Comparison of ENCODE assay signal across 8 cellular contexts in genomic region chr17:79779088-79779529, GRCh38. TPM values are rescaled to one million over a fixed set of nuclear protein-coding genes. Genes with fewer than 3 reads are reported as not detected.
A peak's percentile ranks its signal among the peaks of the same experiment; 100 is the strongest.
DNase-seq lines count a peak whose midpoint lies in the region; ATAC-seq and TF ChIP-seq lines count a peak whose summit lies in the region.

No MANE protein-coding gene starts in this region.

- ATAC-seq in GM21367 (IDR thresholded peaks at IDR 0.05; ENCODE audit: unreplicated experiment) (no peak), GM21447 (IDR thresholded peaks at IDR 0.05; ENCODE audit: unreplicated experiment) (no peak)

- intact Hi-C loops in Caco-2 (cut with micrococcal nuclease; ENCODE audit: unreplicated experiment), result no loop called here
- intact Hi-C loops in dendritic cell treated with granulocyte-macrophage colony-stimulating factor and Interleukin-4, amounts not matched to agents 40 ng/mL and 50 ng/mL, for 4 days (cut with micrococcal nuclease), result no loop called here

- POLR2A ChIA-PET in Caco-2 (lab: Charles Lee), result interaction anchor here (0.6 to 1.2 kb wide), 3 partner anchors 18 to 37 kb away, joined by 3 to 10 read pairs (median 9); partner anchors contain the start of gene CBX8

- TF ChIP-seq POLR2A in NB4 (IDR thresholded peaks at IDR 0.05; ENCODE audit: extremely low read depth, insufficient read length), result no peak

- no peaks in the 10 kb centered on the region for H3K27me3 ChIP-seq in Caco-2 (replicated peaks; ENCODE audit: control insufficient read depth, insufficient read depth, low read length)

- H3K9me3 Mint-ChIP-seq in Caco-2 (ENCODE audit: unreplicated experiment) (no peaks in the 10 kb centered on the region), neural crest cell (no peaks in the 10 kb centered on the region)
- no peaks in the 10 kb centered on the region for H3K9me3 Mint-ChIP-seq in dendritic cell treated with granulocyte-macrophage colony-stimulating factor and Interleukin-4, amounts not matched to agents 40 ng/mL and 50 ng/mL, for 4 days

- H3K4me3 ChIP-seq in Caco-2 (ENCODE audit: low read depth, low read length), result peak overlapping the region; percentile 88
- peak overlapping the region; percentile 68 for H3K4me3 ChIP-seq in NB4 (ENCODE audit: low read depth, low read length)

- 0 out of 2 replicates have a peak, but pooled peaks cover 1% of the 10 kb centered on the region for H3K36me3 ChIP-seq in Caco-2 (ENCODE audit: control insufficient read depth, insufficient read depth, low read length)

- BruUV-seq in Caco-2 (replicated peaks; lab: Mats Ljungman, UMichigan), result no TSS peak

- no peak for DNase-seq in Caco-2
- DNase-seq in NB4 (ENCODE audit: low read depth), result peak; percentile 75
- no peak for DNase-seq in neural crest cell (ENCODE audit: low read depth, low spot score)
- no peak for DNase-seq in NCI-H510A treated with DMSO at 0.1 percent for 48 hours (lab: John Stamatoyannopoulos, UW)
- no peak for DNase-seq in NOMO-1 (lab: John Stamatoyannopoulos, UW; ENCODE audit: unreplicated experiment in 2 of 2)

- H3K4me3 Mint-ChIP-seq in Caco-2 (ENCODE audit: unreplicated experiment), result peak overlapping the region; percentile 99
- peak overlapping the region; percentile 78 for H3K4me3 Mint-ChIP-seq in dendritic cell treated with granulocyte-macrophage colony-stimulating factor and Interleukin-4, amounts not matched to agents 40 ng/mL and 50 ng/mL, for 4 days
- peak overlapping the region; percentile 94 for H3K4me3 Mint-ChIP-seq in neural crest cell

- H3K36me3 Mint-ChIP-seq in Caco-2 (ENCODE audit: insufficient read depth, unreplicated experiment) (peaks cover 40% of the 10 kb centered on the region), neural crest cell (ENCODE audit: low read depth) (peaks cover 6% of the 10 kb centered on the region)
- H3K36me3 Mint-ChIP-seq in dendritic cell treated with granulocyte-macrophage colony-stimulating factor and Interleukin-4, amounts not matched to agents 40 ng/mL and 50 ng/mL, for 4 days (ENCODE audit: low read depth), result no peaks in the 10 kb centered on the region

- TF ChIP-seq CTCF in Caco-2 (IDR thresholded peaks at IDR 0.05; ENCODE audit: insufficient read depth in 1 of 2, low read depth in 1 of 2, low read length in 1 of 2, severe bottlenecking in 1 of 2, unreplicated experiment in 1 of 2) (no peak), NB4 (IDR thresholded peaks at IDR 0.05; ENCODE audit: low read depth, low read length) (no peak), neural crest cell (conservative IDR thresholded peaks at IDR 0.05) (no peak)

- CTCF ChIA-PET in Caco-2 (lab: Charles Lee), result interaction anchor here (0.8 to 2.2 kb wide), 3 partner anchors 18 to 62 kb away, joined by 3 to 9 read pairs (median 4); partner anchors contain the start of gene CBX8

- H3K4me1 Mint-ChIP-seq in Caco-2 (ENCODE audit: low read depth, unreplicated experiment), result peaks cover 22% of the 10 kb centered on the region
- H3K4me1 Mint-ChIP-seq in dendritic cell treated with granulocyte-macrophage colony-stimulating factor and Interleukin-4, amounts not matched to agents 40 ng/mL and 50 ng/mL, for 4 days (ENCODE audit: low read depth), result peaks cover 40% of the 10 kb centered on the region
- H3K4me1 Mint-ChIP-seq in neural crest cell, result peaks cover 60% of the 10 kb centered on the region

- peak overlapping the region; percentile 75 for H3K27ac Mint-ChIP-seq in Caco-2 (ENCODE audit: unreplicated experiment)
- peak overlapping the region; percentile 70 for H3K27ac Mint-ChIP-seq in dendritic cell treated with granulocyte-macrophage colony-stimulating factor and Interleukin-4, amounts not matched to agents 40 ng/mL and 50 ng/mL, for 4 days
- peak overlapping the region; percentile 5 for H3K27ac Mint-ChIP-seq in neural crest cell (ENCODE audit: unreplicated experiment)

- H3K4me1 ChIP-seq in Caco-2, result peaks cover 19% of the 10 kb centered on the region

- H3K27me3 Mint-ChIP-seq in Caco-2 (ENCODE audit: insufficient read depth, unreplicated experiment), result no peaks in the 10 kb centered on the region
- H3K27me3 Mint-ChIP-seq in dendritic cell treated with granulocyte-macrophage colony-stimulating factor and Interleukin-4, amounts not matched to agents 40 ng/mL and 50 ng/mL, for 4 days, result peaks cover 81% of the 10 kb centered on the region
- peaks cover 5% of the 10 kb centered on the region for H3K27me3 Mint-ChIP-seq in neural crest cell (ENCODE audit: low read depth)

- no peaks in the 10 kb centered on the region for H3K9me3 ChIP-seq in Caco-2

RNA-seq across cellular contexts. Expression of gene CBX2, which starts 1.2 kb away (rescaled TPM):
- 50.0 and 52.8 TPM in 2 replicates for total RNA-seq in Caco-2 (2022)
- 95.4 and 101 TPM in 2 replicates for total RNA-seq in neural crest cell

RNA-seq across cellular contexts. Expression of gene CBX8, which starts 17.8 kb away (rescaled TPM):
- 34.3 and 36.6 TPM in 2 replicates for total RNA-seq in Caco-2 (2022)
- 16.5 and 19.2 TPM in 2 replicates for total RNA-seq in neural crest cell

RNA-seq across cellular contexts. Expression of gene ENPP7, which starts 48.4 kb away (rescaled TPM):
- 0.30 and 0.34 TPM in 2 replicates for total RNA-seq in Caco-2 (2022)
- not detected in 2 replicates for total RNA-seq in neural crest cell

Comparison
In these comparisons a context has a peak if more than half of its experiments do, and no peak if none do; other contexts are left out.
1. H3K27ac Mint-ChIP-seq: peak in every context shown above with its lines; median percentile 75 in Caco-2; 70 in dendritic cell treated with granulocyte-macrophage colony-stimulating factor and Interleukin-4, amounts not matched to agents 40 ng/mL and 50 ng/mL, for 4 days; 5 in neural crest cell.